ENCODE assay signal across 35 cellular contexts in the genomic region with DNA sequence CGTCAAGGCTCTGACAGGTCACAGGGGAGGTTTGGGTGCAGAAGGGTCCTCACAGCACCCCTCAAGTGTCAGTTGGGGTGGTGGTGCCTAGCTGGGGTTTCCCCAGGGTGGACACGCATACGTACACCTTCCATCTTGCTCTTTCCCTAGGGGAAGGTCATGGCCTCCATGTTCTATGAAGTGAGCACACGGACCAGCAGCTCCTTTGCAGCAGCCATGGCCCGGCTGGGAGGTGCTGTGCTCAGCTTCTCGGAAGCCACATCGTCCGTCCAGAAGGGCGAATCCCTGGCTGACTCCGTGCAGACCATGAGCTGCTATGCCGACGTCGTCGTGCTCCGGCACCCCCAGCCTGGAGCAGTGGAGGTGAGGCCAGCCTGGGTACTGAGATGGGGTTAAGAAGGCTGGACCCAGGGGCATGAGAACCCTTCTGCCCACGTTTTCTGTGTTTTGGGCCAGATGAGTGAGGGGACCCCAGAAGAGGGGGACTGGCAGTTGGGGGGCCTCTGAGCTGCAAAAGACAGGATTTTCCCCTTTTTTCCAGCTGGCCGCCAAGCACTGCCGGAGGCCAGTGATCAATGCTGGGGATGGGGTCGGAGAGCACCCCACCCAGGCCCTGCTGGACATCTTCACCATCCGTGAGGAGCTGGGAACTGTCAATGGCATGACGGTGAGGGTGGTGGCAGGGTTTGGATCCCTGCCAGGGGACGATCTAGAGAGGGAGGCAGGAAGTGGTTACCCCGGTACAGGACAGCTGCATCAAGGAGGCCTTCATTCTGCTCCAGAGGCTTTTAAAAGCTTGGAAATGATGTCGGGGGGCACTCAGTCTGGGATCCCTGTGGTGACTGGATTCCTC. TPM values are rescaled to one million over a fixed set of nuclear protein-coding genes. Genes with fewer than 3 reads are reported as not detected.
DNase-seq lines count a peak whose midpoint lies in the region; ATAC-seq and TF ChIP-seq lines count a peak whose summit lies in the region.
"Had no signal": no experiment of that assay in that cellular context is flagged by ENCODE, and none has a peak within 500 bp of the region (broad histone marks: within the 10 kb centered on the region; RNA-seq: fewer than 3 reads in every experiment).

No MANE protein-coding gene starts in this region.

- peaks cover 14% of the 10 kb centered on the region for H3K36me3 Mint-ChIP-seq in activated naive CD8-positive, alpha-beta T cell treated with anti-CD3 and anti-CD28 coated beads, Interleukin-2, amount 10 ng/mL, durations not matched to agents 7 days and 5 days
- H3K36me3 Mint-ChIP-seq in activated naive CD8-positive, alpha-beta T cell treated with anti-CD3 and anti-CD28 coated beads, Interleukin-2, amount 50 U/mL, for 24 hours (ENCODE audit: low read depth): peaks cover 41% of the 10 kb centered on the region
- peaks cover 0 to 73% (median 8%) of the 10 kb centered on the region in 3 donors for H3K36me3 Mint-ChIP-seq in CD8-positive, alpha-beta memory T cell
- H3K36me3 Mint-ChIP-seq in T-helper 17 cell (ENCODE audit: low read depth): peaks cover 3% of the 10 kb centered on the region
- peaks cover 0 to 69% (median 17%) of the 10 kb centered on the region in 3 donors for H3K36me3 Mint-ChIP-seq in naive thymus-derived CD8-positive, alpha-beta T cell
- H3K36me3 Mint-ChIP-seq: activated naive CD8-positive, alpha-beta T cell had no signal

- no peaks in the 10 kb centered on the region for H3K9me3 Mint-ChIP-seq in activated naive CD8-positive, alpha-beta T cell treated with anti-CD3 and anti-CD28 coated beads, Interleukin-2, amount 10 ng/mL, durations not matched to agents 7 days and 5 days
- no peaks in the 10 kb centered on the region for H3K9me3 Mint-ChIP-seq in activated naive CD8-positive, alpha-beta T cell treated with anti-CD3 and anti-CD28 coated beads, Interleukin-2, amount 50 U/mL, for 24 hours
- no peaks in the 10 kb centered on the region for H3K9me3 Mint-ChIP-seq in CD8-positive, alpha-beta memory T cell
- H3K9me3 Mint-ChIP-seq in naive thymus-derived CD8-positive, alpha-beta T cell: no peaks in the 10 kb centered on the region
- H3K9me3 Mint-ChIP-seq: activated B cell treated with CpG ODN at 0.5 μM for 24 hours; activated T-helper 17 cell treated with anti-CD3 and anti-CD28 coated beads, Interleukin-2, amount 50 U/mL, for 72 hours; endodermal cell; naive B cell had no signal

- DNase-seq in activated naive CD8-positive, alpha-beta T cell treated with anti-CD3 and anti-CD28 coated beads, Interleukin-2, amount 10 ng/mL, durations not matched to agents 7 days and 5 days: no peak
- DNase-seq in activated naive CD8-positive, alpha-beta T cell treated with anti-CD3 and anti-CD28 coated beads, Interleukin-2, amount 50 U/mL, for 24 hours: no peak
- no peak for DNase-seq in CD8-positive, alpha-beta memory T cell
- no peak for DNase-seq in T-helper 17 cell
- peak in 3 of 10 donors; percentile 22 to 30 (median 26) for DNase-seq in naive thymus-derived CD8-positive, alpha-beta T cell
- no peak for DNase-seq in vagina (ENCODE audit: extremely low spot score in 2 of 2)
- DNase-seq: ACHN; activated B cell treated with CpG ODN at 0.5 μM for 24 hours; activated CD4-positive, alpha-beta T cell treated with anti-CD3 and anti-CD28 coated beads, Interleukin-2, amount 50 U/mL, for 4 hours; activated CD8-positive, alpha-beta memory T cell treated with anti-CD3 and anti-CD28 coated beads, Interleukin-2, amount 50 U/mL, for 48 hours; aorta; BE2C; COR-L47; DMS53; endodermal cell; glutamatergic neuron; HCEC 1CT; Karpas-422; left ventricle myocardium superior; naive B cell; NCI-H1417; NCI-H2029; NCI-H226; NCI-H526 treated with DMSO at 0.1 percent for 48 hours; NK-92 treated with Interleukin-12 subunit alpha and Interleukin-12 subunit beta, amount 100 ng/mL, for 24 hours; small intestine; stimulated activated naive CD4-positive, alpha-beta T cell treated with Interleukin-2 at 50 U/mL for 16 hours; T-helper 1 cell; testis had no signal

- TF ChIP-seq POLR2A in vagina (IDR thresholded peaks at IDR 0.05): no peak

- no peak for TF ChIP-seq CTCF in vagina (IDR thresholded peaks at IDR 0.05)

- H3K4me1 ChIP-seq in CD8-positive, alpha-beta memory T cell (ENCODE audit: insufficient read depth, low read length): no peaks in the 10 kb centered on the region
- no peaks in the 10 kb centered on the region for H3K4me1 ChIP-seq in vagina
- H3K4me1 ChIP-seq: BE2C had no signal

- H3K36me3 ChIP-seq in CD8-positive, alpha-beta memory T cell (ENCODE audit: insufficient read depth, low read length): peaks cover 52% of the 10 kb centered on the region
- H3K36me3 ChIP-seq in vagina: peaks cover 0 to 62% of the 10 kb centered on the region in 2 donors

- H3K9me3 ChIP-seq in CD8-positive, alpha-beta memory T cell (ENCODE audit: low read length): no peaks in the 10 kb centered on the region
- H3K9me3 ChIP-seq in T-helper 17 cell (ENCODE audit: control insufficient read depth, low read length, poor library complexity, severe bottlenecking): no peaks in the 10 kb centered on the region
- H3K9me3 ChIP-seq in vagina: no peaks in the 10 kb centered on the region
- H3K9me3 ChIP-seq: BE2C, testis had no signal

- peaks cover 5% of the 10 kb centered on the region for H3K4me1 Mint-ChIP-seq in activated naive CD8-positive, alpha-beta T cell treated with anti-CD3 and anti-CD28 coated beads, Interleukin-2, amount 10 ng/mL, durations not matched to agents 7 days and 5 days
- no peaks in the 10 kb centered on the region for H3K4me1 Mint-ChIP-seq in activated naive CD8-positive, alpha-beta T cell treated with anti-CD3 and anti-CD28 coated beads, Interleukin-2, amount 50 U/mL, for 24 hours
- H3K4me1 Mint-ChIP-seq in CD8-positive, alpha-beta memory T cell: peaks cover 0 to 10% (median 3%) of the 10 kb centered on the region in 3 donors
- peaks cover 2% of the 10 kb centered on the region for H3K4me1 Mint-ChIP-seq in T-helper 17 cell
- H3K4me1 Mint-ChIP-seq in naive thymus-derived CD8-positive, alpha-beta T cell: peaks cover 2 to 13% (median 7%) of the 10 kb centered on the region in 4 donors
- H3K4me1 Mint-ChIP-seq: activated B cell treated with CpG ODN at 0.5 μM for 24 hours; activated T-helper 17 cell treated with anti-CD3 and anti-CD28 coated beads, Interleukin-2, amount 50 U/mL, for 72 hours; endodermal cell had no signal

- H3K27me3 Mint-ChIP-seq in activated naive CD8-positive, alpha-beta T cell treated with anti-CD3 and anti-CD28 coated beads, Interleukin-2, amount 10 ng/mL, durations not matched to agents 7 days and 5 days: no peaks in the 10 kb centered on the region
- no peaks in the 10 kb centered on the region for H3K27me3 Mint-ChIP-seq in activated naive CD8-positive, alpha-beta T cell treated with anti-CD3 and anti-CD28 coated beads, Interleukin-2, amount 50 U/mL, for 24 hours
- H3K27me3 Mint-ChIP-seq in CD8-positive, alpha-beta memory T cell: no peaks in the 10 kb centered on the region
- H3K27me3 Mint-ChIP-seq in T-helper 17 cell: no peaks in the 10 kb centered on the region
- no peaks in the 10 kb centered on the region for H3K27me3 Mint-ChIP-seq in naive thymus-derived CD8-positive, alpha-beta T cell
- H3K27me3 Mint-ChIP-seq: activated B cell treated with CpG ODN at 0.5 μM for 24 hours; activated naive CD8-positive, alpha-beta T cell; activated T-helper 17 cell treated with anti-CD3 and anti-CD28 coated beads, Interleukin-2, amount 50 U/mL, for 72 hours; naive B cell had no signal

- intact Hi-C loops in vagina (cut with DNase I): no loop called here

- H3K27ac Mint-ChIP-seq in activated naive CD8-positive, alpha-beta T cell treated with anti-CD3 and anti-CD28 coated beads, Interleukin-2, amount 10 ng/mL, durations not matched to agents 7 days and 5 days: peak overlapping the region; percentile 34
- no peak overlapping the region for H3K27ac Mint-ChIP-seq in activated naive CD8-positive, alpha-beta T cell treated with anti-CD3 and anti-CD28 coated beads, Interleukin-2, amount 50 U/mL, for 24 hours
- H3K27ac Mint-ChIP-seq in CD8-positive, alpha-beta memory T cell: peak overlapping the region in 5 of 8 donors; percentile 29 to 60 (median 50)
- H3K27ac Mint-ChIP-seq in T-helper 17 cell: peak overlapping the region; percentile 63
- peak overlapping the region in 7 of 10 donors; percentile 28 to 68 (median 60) for H3K27ac Mint-ChIP-seq in naive thymus-derived CD8-positive, alpha-beta T cell
- H3K27ac Mint-ChIP-seq: activated B cell treated with CpG ODN at 0.5 μM for 24 hours; activated naive CD8-positive, alpha-beta T cell; activated T-helper 17 cell treated with anti-CD3 and anti-CD28 coated beads, Interleukin-2, amount 50 U/mL, for 72 hours; endodermal cell had no signal

- H3K27me3 ChIP-seq in CD8-positive, alpha-beta memory T cell (ENCODE audit: insufficient read depth, low read length, poor library complexity, severe bottlenecking): no peaks in the 10 kb centered on the region
- H3K27me3 ChIP-seq in vagina: no peaks in the 10 kb centered on the region
- H3K27me3 ChIP-seq: BE2C, testis had no signal

- peak; percentile 61 for ATAC-seq in activated naive CD8-positive, alpha-beta T cell treated with anti-CD3 and anti-CD28 coated beads, Interleukin-2, amount 10 ng/mL, durations not matched to agents 7 days and 5 days (ENCODE audit: low read depth)
- no peak for ATAC-seq in activated naive CD8-positive, alpha-beta T cell treated with anti-CD3 and anti-CD28 coated beads, Interleukin-2, amount 50 U/mL, for 24 hours
- no peak for ATAC-seq in T-helper 17 cell
- ATAC-seq in naive thymus-derived CD8-positive, alpha-beta T cell: peak in 1 of 2 donors; percentile 39
- ATAC-seq in HG03457 (IDR thresholded peaks at IDR 0.05; ENCODE audit: unreplicated experiment): no peak
- ATAC-seq: activated T-helper 17 cell treated with anti-CD3 and anti-CD28 coated beads, Interleukin-2, amount 50 U/mL, for 72 hours had no signal

- POLR2A ChIA-PET in activated naive CD8-positive, alpha-beta T cell treated with anti-CD3 and anti-CD28 coated beads, Interleukin-2, amount 10 ng/mL, durations not matched to agents 7 days and 5 days (lab: Charles Lee): interaction anchor here (1.6 kb wide), 1 partner anchor 11 kb away, joined by 4 read pairs; no protein-coding TSS in a partner anchor
- POLR2A ChIA-PET in CD8-positive, alpha-beta memory T cell (lab: Charles Lee): no interaction called here
- POLR2A ChIA-PET in naive thymus-derived CD8-positive, alpha-beta T cell (lab: Charles Lee): interaction anchor here (0.7 to 1.1 kb wide), 3 partner anchors 10 to 18 kb away, joined by 3 to 4 read pairs (median 3); no protein-coding TSS in a partner anchor

- H3K4me3 ChIP-seq in CD8-positive, alpha-beta memory T cell (ENCODE audit: low read length): no peak overlapping the region
- no peak overlapping the region for H3K4me3 ChIP-seq in vagina
- H3K4me3 ChIP-seq: coronary artery, testis had no signal

- H3K4me3 Mint-ChIP-seq in activated naive CD8-positive, alpha-beta T cell treated with anti-CD3 and anti-CD28 coated beads, Interleukin-2, amount 10 ng/mL, durations not matched to agents 7 days and 5 days: no peak overlapping the region
- no peak overlapping the region for H3K4me3 Mint-ChIP-seq in activated naive CD8-positive, alpha-beta T cell treated with anti-CD3 and anti-CD28 coated beads, Interleukin-2, amount 50 U/mL, for 24 hours
- H3K4me3 Mint-ChIP-seq in CD8-positive, alpha-beta memory T cell: no peak overlapping the region
- H3K4me3 Mint-ChIP-seq in T-helper 17 cell: no peak overlapping the region
- H3K4me3 Mint-ChIP-seq in naive thymus-derived CD8-positive, alpha-beta T cell: no peak overlapping the region
- H3K4me3 Mint-ChIP-seq: activated B cell treated with CpG ODN at 0.5 μM for 24 hours; activated naive CD8-positive, alpha-beta T cell; activated T-helper 17 cell treated with anti-CD3 and anti-CD28 coated beads, Interleukin-2, amount 50 U/mL, for 72 hours; endodermal cell; naive B cell had no signal

- CTCF ChIA-PET in CD8-positive, alpha-beta memory T cell (lab: Charles Lee): interaction anchor here (0.7 to 1.9 kb wide), 5 partner anchors 8 to 280 kb away, joined by 3 to 5 read pairs (median 4); no protein-coding TSS in a partner anchor

- no peak overlapping the region for H3K27ac ChIP-seq in CD8-positive, alpha-beta memory T cell (ENCODE audit: low read depth, low read length)
- H3K27ac ChIP-seq in vagina: no peak overlapping the region
- H3K27ac ChIP-seq: coronary artery, testis had no signal

RNA-seq across cellular contexts. Expression of a gene that starts 20.9 kb away (rescaled TPM):
- under 1 TPM; 0.34 to 0.64 TPM for total RNA-seq in activated naive CD8-positive, alpha-beta T cell treated with anti-CD3 and anti-CD28 coated beads, Interleukin-2, amount 10 ng/mL, durations not matched to agents 7 days and 5 days
- total RNA-seq in CD8-positive, alpha-beta memory T cell: under 1 TPM; 0.33 to 0.55 TPM
- polyA plus RNA-seq in CD8-positive, alpha-beta memory T cell: not detected
- total RNA-seq in T-helper 17 cell (under 1 TPM in 1 of 2 donors, not detected in 1; 0.13 TPM), vagina (1.2 TPM)
- total RNA-seq in naive thymus-derived CD8-positive, alpha-beta T cell: not detected
- polyA plus RNA-seq in naive thymus-derived CD8-positive, alpha-beta T cell: under 1 TPM in 1 of 3 donors, not detected in 2; 0.13 TPM
- total RNA-seq: omental fat pad had no signal

RNA-seq across cellular contexts. Expression of a gene that starts 24.8 kb away (rescaled TPM):
- total RNA-seq in activated naive CD8-positive, alpha-beta T cell treated with anti-CD3 and anti-CD28 coated beads, Interleukin-2, amount 10 ng/mL, durations not matched to agents 7 days and 5 days: 10 to 100 TPM; 60.1 to 60.4 TPM
- 100 to 1,000 TPM; 147 to 154 TPM for total RNA-seq in CD8-positive, alpha-beta memory T cell
- polyA plus RNA-seq in CD8-positive, alpha-beta memory T cell: 27.0 TPM
- total RNA-seq in T-helper 17 cell: 10 to 100 TPM; 27.2 to 30.0 TPM
- 10 to 100 TPM; 52.8 to 59.7 TPM for total RNA-seq in naive thymus-derived CD8-positive, alpha-beta T cell
- polyA plus RNA-seq in naive thymus-derived CD8-positive, alpha-beta T cell: 10 to 100 TPM; 18.0 to 31.9 (median 27.7) TPM
- 25.0 TPM for total RNA-seq in vagina

RNA-seq across cellular contexts. Expression of a gene that starts 29.9 kb away (rescaled TPM):
- total RNA-seq in activated naive CD8-positive, alpha-beta T cell treated with anti-CD3 and anti-CD28 coated beads, Interleukin-2, amount 10 ng/mL, durations not matched to agents 7 days and 5 days: 10 to 100 TPM; 31.6 to 32.2 TPM
- 100 to 1,000 TPM; 109 to 110 TPM for total RNA-seq in CD8-positive, alpha-beta memory T cell
- 21.0 TPM for polyA plus RNA-seq in CD8-positive, alpha-beta memory T cell
- total RNA-seq in T-helper 17 cell (100 to 1,000 TPM; 147 to 190 TPM), vagina (37.3 TPM)
- 10 to 100 TPM; 39.1 to 39.5 TPM for total RNA-seq in naive thymus-derived CD8-positive, alpha-beta T cell
- polyA plus RNA-seq in naive thymus-derived CD8-positive, alpha-beta T cell: 10 to 100 TPM; 14.3 to 17.8 (median 17.2) TPM

RNA-seq across cellular contexts. Expression of a gene that starts 30.1 kb away (rescaled TPM):
- total RNA-seq in activated naive CD8-positive, alpha-beta T cell treated with anti-CD3 and anti-CD28 coated beads, Interleukin-2, amount 10 ng/mL, durations not matched to agents 7 days and 5 days: 10 to 100 TPM; 74.9 to 84.6 TPM
- 100 to 1,000 TPM; 101 to 106 TPM for total RNA-seq in CD8-positive, alpha-beta memory T cell
- 296 TPM for polyA plus RNA-seq in CD8-positive, alpha-beta memory T cell
- total RNA-seq in T-helper 17 cell: 10 to 100 TPM; 59.7 to 76.8 TPM
- total RNA-seq in naive thymus-derived CD8-positive, alpha-beta T cell: 100 to 1,000 TPM; 105 TPM
- polyA plus RNA-seq in naive thymus-derived CD8-positive, alpha-beta T cell: 100 to 1,000 TPM; 299 to 388 (median 360) TPM
- total RNA-seq in vagina: 150 TPM

RNA-seq across cellular contexts. Expression of a gene that starts 33.2 kb away (rescaled TPM):
- total RNA-seq in activated naive CD8-positive, alpha-beta T cell treated with anti-CD3 and anti-CD28 coated beads, Interleukin-2, amount 10 ng/mL, durations not matched to agents 7 days and 5 days: not detected
- not detected for total RNA-seq in CD8-positive, alpha-beta memory T cell
- polyA plus RNA-seq in CD8-positive, alpha-beta memory T cell: not detected
- total RNA-seq in T-helper 17 cell (not detected), vagina (1.5 TPM)
- not detected for total RNA-seq in naive thymus-derived CD8-positive, alpha-beta T cell
- not detected for polyA plus RNA-seq in naive thymus-derived CD8-positive, alpha-beta T cell
- total RNA-seq: activated B cell treated with CpG ODN at 0.5 μM for 24 hours; activated T-helper 17 cell treated with anti-CD3 and anti-CD28 coated beads, Interleukin-2, amount 50 U/mL, for 72 hours; aorta had no signal
- polyA plus RNA-seq: small intestine, urinary bladder had no signal
